ENCODE assay signal across 9 cellular contexts in genomic region chr2:188293601-188294482, GRCh38. TPM values are rescaled to one million over a fixed set of nuclear protein-coding genes. Genes with fewer than 3 reads are reported as not detected.
A peak's percentile ranks its signal among the peaks of the same experiment; 100 is the strongest.
DNase-seq lines count a peak whose midpoint lies in the region; ATAC-seq and TF ChIP-seq lines count a peak whose summit lies in the region.
"Had no signal": no experiment of that assay in that cellular context is flagged by ENCODE, and none has a peak within 500 bp of the region (broad histone marks: within the 10 kb centered on the region; RNA-seq: fewer than 3 reads in every experiment).

No MANE protein-coding gene starts in this region.

- peak overlapping the region; percentile 35; the same call in 1 of the 3 replicates for H2BK15ac ChIP-seq in IMR-90 (ENCODE audit: low read depth, low read length)

- peak overlapping the region; percentile 50 for H2BK20ac ChIP-seq in IMR-90 (ENCODE audit: low read depth, low read length)

- H3K36me3 ChIP-seq in IMR-90 (ENCODE audit: control insufficient read depth, insufficient read depth, low read length) (no peaks in the 10 kb centered on the region), adrenal gland (replicated peaks in 1 of 2) (no peaks in the 10 kb centered on the region)

- H3K27ac Mint-ChIP-seq in activated CD8-positive, alpha-beta T cell treated with anti-CD3 and anti-CD28 coated beads for 36 hours = no peak overlapping the region
- no peak overlapping the region for H3K27ac Mint-ChIP-seq in activated T-helper 1 cell treated with anti-CD3 and anti-CD28 coated beads, Interleukin-12 subunit alpha, Interleukin-12 subunit beta, Interleukin-2, Interleukin-4 antibody, amounts not matched to agents 30 ng/mL and 10 ng/mL and 1 ng/mL, durations not matched to agents 14 hours and 24 hours and 36 hours
- H3K27ac Mint-ChIP-seq: stimulated activated naive CD8-positive, alpha-beta T cell treated with anti-CD3 and anti-CD28 coated beads, Interleukin-15, Interleukin-2, amounts not matched to agents 100 ng/mL and 50 ng/mL, for 24 hours had no signal

- POLR2A ChIA-PET in IMR-90 (lab: Charles Lee; ENCODE audit: unreplicated experiment) = interaction anchor here (0.6 kb wide), 1 partner anchor 17 kb away, joined by 3 read pairs; no protein-coding TSS in a partner anchor
- POLR2A ChIA-PET in activated CD8-positive, alpha-beta T cell treated with anti-CD3 and anti-CD28 coated beads for 36 hours (lab: Charles Lee) = no interaction called here

- peak overlapping the region; percentile 4 to 61; a peak in 3 of 4 replicates for H4K8ac ChIP-seq in IMR-90 (ENCODE audit: low read depth in 2 of 2, low read length in 2 of 2)

- in situ Hi-C loops in IMR-90 (cut with MboI; ENCODE audit: low sequenced_read_pairs) = loop anchor here (5.0 kb wide), 1 partner anchor 218 kb away; no protein-coding TSS in a partner anchor

- no peak overlapping the region for H2AFZ ChIP-seq in IMR-90 (replicated peaks; ENCODE audit: low read length, poor library complexity)

- no peak for TF ChIP-seq RAD21 in IMR-90 (IDR thresholded peaks at IDR 0.05; ENCODE audit: low read length)

- TF ChIP-seq POLR2A in IMR-90 (IDR thresholded peaks at IDR 0.05; ENCODE audit: low read depth, low read length) (no peak), adrenal gland (IDR thresholded peaks at IDR 0.05) (peak in 1 of 2 donors; percentile 65)

- peak overlapping the region; percentile 69 for H3K27ac ChIP-seq in IMR-90 (ENCODE audit: insufficient read depth, low read length)
- H3K27ac ChIP-seq in adrenal gland = peak overlapping the region; percentile 62 to 96 (median 93)
- H3K27ac ChIP-seq in right cardiac atrium (ENCODE audit: low read length) = peak overlapping the region; percentile 74

- H3K9me3 ChIP-seq in IMR-90 (ENCODE audit: control insufficient read depth, insufficient read depth, low read length) (no peaks in the 10 kb centered on the region), adrenal gland (replicated peaks in 1 of 3) (no peaks in the 10 kb centered on the region), right cardiac atrium (ENCODE audit: control insufficient read depth, low read length) (no peaks in the 10 kb centered on the region)

- peak overlapping the region; percentile 89 for H3K56ac ChIP-seq in IMR-90 (ENCODE audit: extremely low read depth, insufficient read depth, low read length)

- H3K9me1 ChIP-seq in IMR-90 (ENCODE audit: insufficient read depth, low read length) = no peaks in the 10 kb centered on the region

- no TSS peak for BruUV-seq in IMR-90 (replicated peaks; lab: Mats Ljungman, UMichigan)

- H3K4ac ChIP-seq in IMR-90 (ENCODE audit: low read depth, low read length) = peak overlapping the region; percentile 82

- CTCF ChIA-PET in IMR-90 (lab: Yijun Ruan, JAX) = interaction anchor here (0.6 to 1.4 kb wide), 4 partner anchors 13 to 202 kb away, joined by 3 to 6 read pairs (median 4); no protein-coding TSS in a partner anchor
- CTCF ChIA-PET in activated CD8-positive, alpha-beta T cell treated with anti-CD3 and anti-CD28 coated beads for 36 hours (lab: Charles Lee) = no interaction called here

- peak overlapping the region; percentile 40; the same call in 1 of the 2 replicates for H4K5ac ChIP-seq in IMR-90 (ENCODE audit: low read depth, low read length)

- H2BK120ac ChIP-seq in IMR-90 (ENCODE audit: low read depth, low read length) = peak overlapping the region; percentile 73

- H4K91ac ChIP-seq in IMR-90 (ENCODE audit: insufficient read depth, low read depth, low read length) = peak overlapping the region; percentile 78

- WGBS in IMR-90 (ENCODE audit: extremely low coverage in 2 of 2, insufficient read length in 1 of 2), 2 experiments = 0% methylated on average over 2 of the region's 10 CpGs; no CpG with 5 or more reads in 1 of the 2 experiments
- 15 to 22% (median 16%) methylated on average over 10 of the region's 10 CpGs for WGBS in adrenal gland, 4 donors
- WGBS in right cardiac atrium = 31% methylated on average over 10 of the region's 10 CpGs

- H3K4me3 Mint-ChIP-seq in activated CD8-positive, alpha-beta T cell treated with anti-CD3 and anti-CD28 coated beads for 36 hours = no peak overlapping the region
- no peak overlapping the region for H3K4me3 Mint-ChIP-seq in activated T-helper 1 cell treated with anti-CD3 and anti-CD28 coated beads, Interleukin-12 subunit alpha, Interleukin-12 subunit beta, Interleukin-2, Interleukin-4 antibody, amounts not matched to agents 30 ng/mL and 10 ng/mL and 1 ng/mL, durations not matched to agents 14 hours and 24 hours and 36 hours
- H3K4me3 Mint-ChIP-seq: stimulated activated naive CD8-positive, alpha-beta T cell treated with anti-CD3 and anti-CD28 coated beads, Interleukin-15, Interleukin-2, amounts not matched to agents 100 ng/mL and 50 ng/mL, for 24 hours had no signal

- TF ChIP-seq CTCF in IMR-90 (conservative IDR thresholded peaks at IDR 0.05; ENCODE audit: low read depth, low read length) (no peak), adrenal gland (IDR thresholded peaks at IDR 0.05) (no peak), retinal pigment epithelial cell (conservative IDR thresholded peaks at IDR 0.05; ENCODE audit: low read depth, low read length) (no peak)
- TF ChIP-seq CTCF in activated CD8-positive, alpha-beta T cell treated with anti-CD3 and anti-CD28 coated beads for 36 hours (IDR thresholded peaks at IDR 0.05) = no peak

- peak overlapping the region; percentile 91 for H3K9ac ChIP-seq in IMR-90 (ENCODE audit: low read depth, low read length)

- no peaks in the 10 kb centered on the region for H4K20me1 ChIP-seq in IMR-90 (ENCODE audit: insufficient read depth, low read length)

- H3K23ac ChIP-seq in IMR-90 (ENCODE audit: low read depth, low read length) = peak overlapping the region; percentile 75

- ATAC-seq in IMR-90 (ENCODE audit: low read depth) = peak; percentile 1; the same call in 1 of the 2 replicates
- peak; percentile 23 to 44 for ATAC-seq in right cardiac atrium
- ATAC-seq in activated CD8-positive, alpha-beta T cell treated with anti-CD3 and anti-CD28 coated beads for 36 hours = no peak

- H3K4me3 ChIP-seq in IMR-90 (ENCODE audit: insufficient read depth, low read depth, low read length) = peak overlapping the region; percentile 77
- peak overlapping the region in 2 of 4 donors; percentile 7 to 87 for H3K4me3 ChIP-seq in adrenal gland
- H3K4me3 ChIP-seq in right cardiac atrium (ENCODE audit: low read length) = peak overlapping the region; percentile 62
- peak overlapping the region; percentile 76 for H3K4me3 ChIP-seq in retinal pigment epithelial cell (ENCODE audit: low read length)

- no peaks in the 10 kb centered on the region for H3K9me3 Mint-ChIP-seq in activated CD8-positive, alpha-beta T cell treated with anti-CD3 and anti-CD28 coated beads for 36 hours
- H3K9me3 Mint-ChIP-seq in activated T-helper 1 cell treated with anti-CD3 and anti-CD28 coated beads, Interleukin-12 subunit alpha, Interleukin-12 subunit beta, Interleukin-2, Interleukin-4 antibody, amounts not matched to agents 30 ng/mL and 10 ng/mL and 1 ng/mL, durations not matched to agents 14 hours and 24 hours and 36 hours = no peaks in the 10 kb centered on the region
- H3K9me3 Mint-ChIP-seq: stimulated activated naive CD8-positive, alpha-beta T cell treated with anti-CD3 and anti-CD28 coated beads, Interleukin-15, Interleukin-2, amounts not matched to agents 100 ng/mL and 50 ng/mL, for 24 hours had no signal

- H3K14ac ChIP-seq in IMR-90 (replicated peaks; ENCODE audit: low read depth, low read length) = peak overlapping the region; percentile 83

- H3K4me1 ChIP-seq in IMR-90 (ENCODE audit: control insufficient read depth, insufficient read depth, low read length) (no peaks in the 10 kb centered on the region), adrenal gland (replicated peaks in 1 of 2) (peaks cover 12 to 33% of the 10 kb centered on the region in 2 donors), right cardiac atrium (ENCODE audit: control insufficient read depth, insufficient read depth, low read length) (no peaks in the 10 kb centered on the region)

- peak overlapping the region; percentile 79 for H3K18ac ChIP-seq in IMR-90 (ENCODE audit: low read depth, low read length)

- H3K79me1 ChIP-seq in IMR-90 (ENCODE audit: low read depth in 1 of 2, low read length in 2 of 2) = peaks cover 5 to 36% of the 10 kb centered on the region in 2 experiments; a peak in 3 of 4 replicates

- peaks cover 31% of the 10 kb centered on the region for H3K27me3 Mint-ChIP-seq in activated CD8-positive, alpha-beta T cell treated with anti-CD3 and anti-CD28 coated beads for 36 hours
- peaks cover 46% of the 10 kb centered on the region for H3K27me3 Mint-ChIP-seq in activated T-helper 1 cell treated with anti-CD3 and anti-CD28 coated beads, Interleukin-12 subunit alpha, Interleukin-12 subunit beta, Interleukin-2, Interleukin-4 antibody, amounts not matched to agents 30 ng/mL and 10 ng/mL and 1 ng/mL, durations not matched to agents 14 hours and 24 hours and 36 hours (ENCODE audit: insufficient read depth)

- H3K4me1 Mint-ChIP-seq in activated CD8-positive, alpha-beta T cell treated with anti-CD3 and anti-CD28 coated beads for 36 hours (ENCODE audit: low read depth) = peaks cover 8% of the 10 kb centered on the region
- peaks cover 7% of the 10 kb centered on the region for H3K4me1 Mint-ChIP-seq in activated T-helper 1 cell treated with anti-CD3 and anti-CD28 coated beads, Interleukin-12 subunit alpha, Interleukin-12 subunit beta, Interleukin-2, Interleukin-4 antibody, amounts not matched to agents 30 ng/mL and 10 ng/mL and 1 ng/mL, durations not matched to agents 14 hours and 24 hours and 36 hours (ENCODE audit: low read depth)

- H2AK5ac ChIP-seq in IMR-90 (ENCODE audit: low read depth, low read length) = peak overlapping the region; percentile 26; the same call in 1 of the 2 replicates

- H3K27me3 ChIP-seq in IMR-90 (ENCODE audit: control insufficient read depth, insufficient read depth, low read length) (no peaks in the 10 kb centered on the region), adrenal gland (no peaks in the 10 kb centered on the region), right cardiac atrium (ENCODE audit: control insufficient read depth, insufficient read depth) (no peaks in the 10 kb centered on the region)

- intact Hi-C loops in IMR-90 (cut with micrococcal nuclease) (loop anchor here (1.0 to 10.0 kb wide), 6 partner anchors 73 to 1128 kb away; partner anchors contain the start of gene COL3A1), adrenal gland (cut with DNase I) (loop anchor here in 1 of 2 donors (10.0 kb wide), 1 partner anchor 221 kb away; no protein-coding TSS in a partner anchor), right cardiac atrium (cut with DNase I) (no loop called here)
- intact Hi-C loops in activated CD8-positive, alpha-beta T cell treated with anti-CD3 and anti-CD28 coated beads for 36 hours (cut with micrococcal nuclease) = no loop called here
- intact Hi-C loops in activated T-helper 1 cell treated with anti-CD3 and anti-CD28 coated beads, Interleukin-12 subunit alpha, Interleukin-12 subunit beta, Interleukin-2, Interleukin-4 antibody, amounts not matched to agents 30 ng/mL and 10 ng/mL and 1 ng/mL, durations not matched to agents 14 hours and 24 hours and 36 hours (cut with micrococcal nuclease) = no loop called here

- dilution Hi-C loops in IMR-90 (cut with HindIII; ENCODE audit: low sequenced_read_pairs, unreplicated experiment) = no loop called here

- no peaks in the 10 kb centered on the region for H3K36me3 Mint-ChIP-seq in activated CD8-positive, alpha-beta T cell treated with anti-CD3 and anti-CD28 coated beads for 36 hours (ENCODE audit: low read depth)
- no peaks in the 10 kb centered on the region for H3K36me3 Mint-ChIP-seq in activated T-helper 1 cell treated with anti-CD3 and anti-CD28 coated beads, Interleukin-12 subunit alpha, Interleukin-12 subunit beta, Interleukin-2, Interleukin-4 antibody, amounts not matched to agents 30 ng/mL and 10 ng/mL and 1 ng/mL, durations not matched to agents 14 hours and 24 hours and 36 hours (ENCODE audit: low read depth)

- H3K4me2 ChIP-seq in IMR-90 (ENCODE audit: low read depth, low read length) = peak overlapping the region; percentile 93

- peak overlapping the region; percentile 35 for H2AK9ac ChIP-seq in IMR-90 (replicated peaks; ENCODE audit: low read depth, low read length, poor library complexity)

- peak overlapping the region; percentile 88 for H2BK5ac ChIP-seq in IMR-90 (ENCODE audit: low read depth, low read length, poor library complexity, severe bottlenecking)

- DNase-seq in A172 (ENCODE audit: low spot score) = peak; percentile 92
- peak; percentile 78 for DNase-seq in IMR-90
- peak; percentile 80 to 93 (median 87) for DNase-seq in adrenal gland
- peak; percentile 72 to 86 (median 77) for DNase-seq in right cardiac atrium
- no peak for DNase-seq in retinal pigment epithelial cell (ENCODE audit: low read depth)
- DNase-seq in stimulated activated naive CD4-positive, alpha-beta T cell (lab: John Stamatoyannopoulos, UW) = no peak
- no peak for DNase-seq in activated CD8-positive, alpha-beta T cell treated with anti-CD3 and anti-CD28 coated beads for 36 hours
- DNase-seq in activated T-helper 1 cell treated with anti-CD3 and anti-CD28 coated beads, Interleukin-12 subunit alpha, Interleukin-12 subunit beta, Interleukin-2, Interleukin-4 antibody, amounts not matched to agents 30 ng/mL and 10 ng/mL and 1 ng/mL, durations not matched to agents 14 hours and 24 hours and 36 hours (ENCODE audit: low spot score) = no peak

RNA-seq across cellular contexts. Expression of gene GULP1, which starts 2.2 kb away (rescaled TPM):
- 234 and 320 TPM in 2 replicates for total RNA-seq in A172 (2014; rRNA removed; shearing (Covaris generic))
- 40.1 and 54.4 TPM in 2 replicates for total RNA-seq in IMR-90 (2012; rRNA removed)
- polyA plus RNA-seq in IMR-90 (2012; rRNA removed) = 24.3 and 24.4 TPM in 2 replicates
- polyA plus RNA-seq in IMR-90 (2012; cell fraction: cytosol; rRNA removed) = 8.5 and 26.4 TPM in 2 replicates
- polyA plus RNA-seq in IMR-90 (2012; cell fraction: nucleus; rRNA removed; ENCODE audit: low replicate concordance) = 4.3 and 13.5 TPM in 2 replicates
- total RNA-seq in adrenal gland = 10 to 100 TPM; 32.3 to 89.3 (median 59.8) TPM
- polyA plus RNA-seq in adrenal gland = 10 to 100 TPM in 2 of 3 donors, 1 to 10 TPM in 1; 5.8 to 27.4 (median 10.9) TPM
- 10 to 100 TPM in 3 of 4 donors, 1 to 10 TPM in 1; 8.7 to 14.4 (median 12.0) TPM for total RNA-seq in right cardiac atrium
- polyA plus RNA-seq in right cardiac atrium = 3.5 TPM
- not detected for total RNA-seq in activated CD8-positive, alpha-beta T cell treated with anti-CD3 and anti-CD28 coated beads for 36 hours
- not detected in 2 replicates for total RNA-seq in activated T-helper 1 cell treated with anti-CD3 and anti-CD28 coated beads, Interleukin-12 subunit alpha, Interleukin-12 subunit beta, Interleukin-2, Interleukin-4 antibody, amounts not matched to agents 30 ng/mL and 10 ng/mL and 1 ng/mL, durations not matched to agents 14 hours and 24 hours and 36 hours

Comparison
In these comparisons a context has a peak if more than half of its experiments do, and no peak if none do; other contexts are left out.
1. DNase-seq: peak in A172 (single experiment), IMR-90 (single experiment), adrenal gland (7 of 7) and right cardiac atrium (3 of 3); none in retinal pigment epithelial cell (single experiment), stimulated activated naive CD4-positive, alpha-beta T cell (0 of 6), activated CD8-positive, alpha-beta T cell treated with anti-CD3 and anti-CD28 coated beads for 36 hours (single experiment) and activated T-helper 1 cell treated with anti-CD3 and anti-CD28 coated beads, Interleukin-12 subunit alpha, Interleukin-12 subunit beta, Interleukin-2, Interleukin-4 antibody, amounts not matched to agents 30 ng/mL and 10 ng/mL and 1 ng/mL, durations not matched to agents 14 hours and 24 hours and 36 hours (single experiment).
2. Peak in every context shown above with its lines, with median percentiles within 50 percentile points of each other: H3K27ac ChIP-seq.